Comparison of ENCODE assay signal across 21 cellular contexts in genomic region chr4:26024079-26024478, GRCh38.
DNase-seq lines count a peak whose midpoint lies in the region; ATAC-seq, FAIRE-seq and TF ChIP-seq lines count a peak whose summit lies in the region.
"Had no signal": no experiment of that assay in that cellular context is flagged by ENCODE, and none has a peak within 500 bp of the region (broad histone marks: within the 10 kb centered on the region; RNA-seq: fewer than 3 reads in every experiment).

No MANE protein-coding gene starts in this region.

- peaks cover 3% of the 10 kb centered on the region for H3K36me3 Mint-ChIP-seq in activated CD8-positive, alpha-beta memory T cell treated with anti-CD3 and anti-CD28 coated beads, Interleukin-2, amount 10 ng/mL, durations not matched to agents 7 days and 5 days
- H3K36me3 Mint-ChIP-seq: IgD-negative memory B cell had no signal

- in situ Hi-C loops in HepG2 (cut with HindIII; ENCODE audit: extremely low pct_ligation_motif_present, low pct_unique_long_range_greater_than_20kb) = no loop called here
- in situ Hi-C loops in GM13976 (cut with MboI; ENCODE audit: low sequenced_read_pairs, unreplicated experiment) = no loop called here

- no peak overlapping the region for H2BK12ac ChIP-seq in H1 (ENCODE audit: low read depth, low read length)

- H4K8ac ChIP-seq in H1 (ENCODE audit: extremely low read depth, insufficient read depth, low read length) = no peak overlapping the region

- WGBS in H1 (ENCODE audit: extremely low coverage in 1 of 2, insufficient coverage in 1 of 2, insufficient read length in 1 of 2, insufficient replicate concordance in 2 of 2, low coverage in 1 of 2, low lambda C conversion rate in 2 of 2, missing lambda C conversion rate in 1 of 2), 2 experiments = 79% methylated on average over 5 of the region's 5 CpGs; no CpG with 5 or more reads in 1 of the 2 experiments
- 16% methylated on average over 5 of the region's 5 CpGs for WGBS in HepG2 (ENCODE audit: low lambda C conversion rate)

- H3K27me3 ChIP-seq in H1 (replicated peaks in 1 of 4; ENCODE audit: control insufficient read depth in 3 of 4, extremely low read depth in 1 of 4, insufficient read depth in 3 of 4, low read length in 3 of 4) = no peaks in the 10 kb centered on the region
- H3K27me3 ChIP-seq in HepG2 (ENCODE audit: control insufficient read depth in 1 of 2, insufficient read depth in 2 of 2, low read length in 2 of 2) = peaks cover 0 to 42% of the 10 kb centered on the region in 2 experiments; a peak in 4 of 5 replicates
- H3K27me3 ChIP-seq in osteoblast (ENCODE audit: insufficient read depth, low read length) = no peaks in the 10 kb centered on the region

- peaks cover 11% of the 10 kb centered on the region for H3K27me3 Mint-ChIP-seq in activated CD8-positive, alpha-beta memory T cell treated with anti-CD3 and anti-CD28 coated beads, Interleukin-2, amount 10 ng/mL, durations not matched to agents 7 days and 5 days

- H3K4me3 Mint-ChIP-seq in activated CD8-positive, alpha-beta memory T cell treated with anti-CD3 and anti-CD28 coated beads, Interleukin-2, amount 10 ng/mL, durations not matched to agents 7 days and 5 days = no peak overlapping the region
- H3K4me3 Mint-ChIP-seq: CD4-positive, alpha-beta T cell; H9; IgD-negative memory B cell had no signal

- H3K79me1 ChIP-seq in H1 (ENCODE audit: low read depth, low read length) = no peaks in the 10 kb centered on the region

- H3K14ac ChIP-seq in H1 (ENCODE audit: insufficient read length) = no peak overlapping the region

- peak overlapping the region; percentile 16; the same call in 1 of the 2 replicates for H2BK20ac ChIP-seq in H1 (ENCODE audit: low read length)

- no peak overlapping the region for H2BK120ac ChIP-seq in H1 (replicated peaks; ENCODE audit: low read depth, low read length)

- no peak overlapping the region for H4K5ac ChIP-seq in H1 (ENCODE audit: insufficient read length, low read depth, low read length)

- H2AK5ac ChIP-seq in H1 (ENCODE audit: low read depth, low read length) = no peak overlapping the region

- H3K36me3 ChIP-seq in H1 (ENCODE audit: control insufficient read depth in 2 of 4, insufficient read depth in 4 of 4, low read length in 3 of 4) = no peaks in the 10 kb centered on the region
- no peaks in the 10 kb centered on the region for H3K36me3 ChIP-seq in HepG2 (replicated peaks in 1 of 2; ENCODE audit: control insufficient read depth in 1 of 2, insufficient read depth in 2 of 2, low read length in 2 of 2)
- no peaks in the 10 kb centered on the region for H3K36me3 ChIP-seq in osteoblast (ENCODE audit: insufficient read depth, low read length)

- no peak overlapping the region for H2BK5ac ChIP-seq in H1 (ENCODE audit: low read depth, low read length)

- TF ChIP-seq EP300 in H1 (IDR thresholded peaks at IDR 0.05; ENCODE audit: borderline replicate concordance in 1 of 2, low read depth in 2 of 2, low read length in 2 of 2) (no peak), HepG2 (IDR thresholded peaks at IDR 0.05; ENCODE audit: low read depth in 2 of 2, low read length in 2 of 2) (no peak), HepG2 (CRISPR knock-in tag; IDR thresholded peaks at IDR 0.05; ENCODE audit: borderline replicate concordance) (no peak)

- H3K4me1 Mint-ChIP-seq in activated CD8-positive, alpha-beta memory T cell treated with anti-CD3 and anti-CD28 coated beads, Interleukin-2, amount 10 ng/mL, durations not matched to agents 7 days and 5 days = peaks cover 7% of the 10 kb centered on the region

- ATAC-seq in activated CD8-positive, alpha-beta memory T cell treated with anti-CD3 and anti-CD28 coated beads, Interleukin-2, amount 10 ng/mL, durations not matched to agents 7 days and 5 days = no peak
- ATAC-seq in HepG2 (no peak), HG02840 (IDR thresholded peaks at IDR 0.05; ENCODE audit: low FRiP score, unreplicated experiment) (no peak)
- ATAC-seq: A549 had no signal

- H3K23ac ChIP-seq in H1 (ENCODE audit: insufficient read length) = no peak overlapping the region

- no peak overlapping the region for H3K9ac ChIP-seq in H1 (replicated peaks in 1 of 4; ENCODE audit: extremely low read depth in 1 of 4, low read depth in 3 of 4, low read length in 3 of 4)
- no peak overlapping the region for H3K9ac ChIP-seq in HepG2 (ENCODE audit: insufficient read depth, low read depth, low read length)

- H3K18ac ChIP-seq in H1 (ENCODE audit: extremely low read depth, low read length) = no peak overlapping the region

- CTCF ChIA-PET in activated CD8-positive, alpha-beta memory T cell treated with anti-CD3 and anti-CD28 coated beads, Interleukin-2, amount 10 ng/mL, durations not matched to agents 7 days and 5 days (lab: Charles Lee) = no interaction called here
- CTCF ChIA-PET in H1 (lab: Charles Lee; ENCODE audit: partially characterized antibody) (interaction anchor here (1.3 to 3.2 kb wide), 2 partner anchors 11 to 23 kb away, joined by 4 to 6 read pairs; no protein-coding TSS in a partner anchor), HepG2 (lab: Yijun Ruan, JAX; ENCODE audit: low intra/inter-chr PET ratio, low total read pairs) (no interaction called here)

- intact Hi-C loops in HepG2 (cut with micrococcal nuclease; ENCODE audit: unreplicated experiment) = loop anchor here (10.0 kb wide), 1 partner anchor 111 kb away; no protein-coding TSS in a partner anchor

- no peaks in the 10 kb centered on the region for H3K79me2 ChIP-seq in H1 (ENCODE audit: control insufficient read depth in 1 of 2, insufficient read depth in 2 of 2, low read length in 2 of 2)
- no peaks in the 10 kb centered on the region for H3K79me2 ChIP-seq in HepG2 (ENCODE audit: insufficient read depth, low read length)
- no peaks in the 10 kb centered on the region for H3K79me2 ChIP-seq in osteoblast (ENCODE audit: insufficient read depth, low read length)

- no peak overlapping the region for H3K56ac ChIP-seq in H1 (replicated peaks; ENCODE audit: insufficient read length, low read depth, low read length)

- H3K27ac ChIP-seq in H1 (ENCODE audit: low read depth, low read length) = no peak overlapping the region
- no peak overlapping the region for H3K27ac ChIP-seq in HepG2 (ENCODE audit: extremely low read length, insufficient read depth, low read length)
- peak overlapping the region; percentile 90 for H3K27ac ChIP-seq in osteoblast (ENCODE audit: low read depth, low read length)
- H3K27ac ChIP-seq: 22Rv1, A549, C4-2B had no signal

- TF ChIP-seq RAD21 in H1 (IDR thresholded peaks at IDR 0.05 in 1 of 2, conservative IDR thresholded peaks at IDR 0.05 in 1 of 2; ENCODE audit: low read depth in 2 of 2, low read length in 2 of 2) (no peak), HepG2 (CRISPR knock-in tag; IDR thresholded peaks at IDR 0.05) (no peak)

- H2BK15ac ChIP-seq in H1 (ENCODE audit: low read length) = no peak overlapping the region

- POLR2A ChIA-PET in H1 (lab: Charles Lee; ENCODE audit: partially characterized antibody) = no interaction called here
- POLR2A ChIA-PET in HepG2 (lab: Yijun Ruan, JAX) = no interaction called here

- DNase-seq in activated CD8-positive, alpha-beta memory T cell treated with anti-CD3 and anti-CD28 coated beads, Interleukin-2, amount 50 U/mL, for 48 hours = peak; percentile 17
- no peak for DNase-seq in activated CD8-positive, alpha-beta memory T cell treated with anti-CD3 and anti-CD28 coated beads, Interleukin-2, amount 10 ng/mL, durations not matched to agents 7 days and 5 days
- no peak for DNase-seq in H1 (ENCODE audit: low read depth in 1 of 2, low spot score in 2 of 2)
- DNase-seq in HepG2 (ENCODE audit: low spot score) = no peak
- DNase-seq in osteoblast (ENCODE audit: insufficient read length, low spot score, missing footprints) = no peak
- no peak for DNase-seq in GM13976 (ENCODE audit: low spot score)
- DNase-seq in mesenteric fat pad (ENCODE audit: low spot score) = no peak
- DNase-seq: AML-193; Caco-2; CD4-positive, alpha-beta T cell; DMS79; GDM1; GOT3; H9 had no signal

- H3K27ac Mint-ChIP-seq in activated CD8-positive, alpha-beta memory T cell treated with anti-CD3 and anti-CD28 coated beads, Interleukin-2, amount 10 ng/mL, durations not matched to agents 7 days and 5 days = no peak overlapping the region
- H3K27ac Mint-ChIP-seq: CD4-positive, alpha-beta T cell; H9; IgD-negative memory B cell had no signal

- no TSS peak for BruUV-seq in HepG2 (replicated peaks; lab: Mats Ljungman, UMichigan)

- no peaks in the 10 kb centered on the region for H3K9me3 Mint-ChIP-seq in activated CD8-positive, alpha-beta memory T cell treated with anti-CD3 and anti-CD28 coated beads, Interleukin-2, amount 10 ng/mL, durations not matched to agents 7 days and 5 days (ENCODE audit: low read depth)
- H3K9me3 Mint-ChIP-seq: CD4-positive, alpha-beta T cell had no signal

- peaks cover 0 to 8% (median 4%) of the 10 kb centered on the region in 4 experiments; a peak in 5 of 7 replicates for H3K4me1 ChIP-seq in H1 (replicated peaks in 1 of 4; ENCODE audit: control insufficient read depth in 3 of 4, insufficient read depth in 4 of 4, low read length in 3 of 4)
- peaks cover 50% of the 10 kb centered on the region for H3K4me1 ChIP-seq in HepG2 (ENCODE audit: insufficient read depth, low read length)
- H3K4me1 ChIP-seq in osteoblast (ENCODE audit: insufficient read depth, low read length) = peaks cover 40% of the 10 kb centered on the region

- no peak for FAIRE-seq in H1 (lab: Jason Lieb, UNC)
- no peak for FAIRE-seq in HepG2 (lab: Jason Lieb, UNC)
- FAIRE-seq: A549, D721Med, GM12892 had no signal

- H2AFZ ChIP-seq in H1 (ENCODE audit: low read length) (no peak overlapping the region), HepG2 (ENCODE audit: low read length) (no peak overlapping the region), osteoblast (ENCODE audit: low read length) (no peak overlapping the region)

- H4K91ac ChIP-seq in H1 (replicated peaks; ENCODE audit: insufficient read length, low read length) = no peak overlapping the region

- H3K9me3 ChIP-seq in H1 (ENCODE audit: insufficient read depth in 2 of 2, low read depth in 1 of 2, low read length in 1 of 2) (no peaks in the 10 kb centered on the region), HepG2 (ENCODE audit: low read length) (no peaks in the 10 kb centered on the region), osteoblast (ENCODE audit: low read depth, low read length) (no peaks in the 10 kb centered on the region)
- H3K9me3 ChIP-seq: A549, Caco-2 had no signal

- TF ChIP-seq CTCF in H1 (IDR thresholded peaks at IDR 0.05; ENCODE audit: control extremely low read depth in 1 of 3, insufficient read depth in 1 of 3, low read depth in 1 of 3, low read length in 3 of 3) = no peak
- TF ChIP-seq CTCF in HepG2 (CRISPR knock-in tag; IDR thresholded peaks at IDR 0.05) = no peak
- TF ChIP-seq CTCF in osteoblast (IDR thresholded peaks at IDR 0.05; ENCODE audit: extremely low read depth, low read depth, low read length) = no peak
- no peak for TF ChIP-seq CTCF in GM13976 (IDR thresholded peaks at IDR 0.05; ENCODE audit: borderline replicate concordance, control extremely low read depth, extremely low read depth, insufficient read depth, missing control alignments)

- H3K4me2 ChIP-seq in H1 (ENCODE audit: insufficient read depth in 1 of 2, low read depth in 2 of 2, low read length in 2 of 2) = no peak overlapping the region
- 0 out of 2 replicates have a peak overlapping the region, but pooled peaks have one; percentile 44 for H3K4me2 ChIP-seq in HepG2 (ENCODE audit: low read depth, low read length)
- H3K4me2 ChIP-seq in osteoblast (ENCODE audit: insufficient read depth, low read length) = peak overlapping the region; percentile 3
- H3K4me2 ChIP-seq: A549 had no signal

- H3K4ac ChIP-seq in H1 (replicated peaks; ENCODE audit: insufficient read length, low read depth, low read length) = no peak overlapping the region

- H3K23me2 ChIP-seq in H1 (ENCODE audit: low read depth, low read length) = peaks cover 6% of the 10 kb centered on the region; the same call in 1 of the 2 replicates

- no peaks in the 10 kb centered on the region for H4K20me1 ChIP-seq in H1 (replicated peaks in 1 of 2; ENCODE audit: control insufficient read depth in 1 of 2, insufficient read depth in 2 of 2, low read length in 2 of 2)
- no peaks in the 10 kb centered on the region for H4K20me1 ChIP-seq in HepG2 (ENCODE audit: insufficient read depth, low read length)
- H4K20me1 ChIP-seq in osteoblast (ENCODE audit: insufficient read depth, low read length) = no peaks in the 10 kb centered on the region

- H3K4me3 ChIP-seq in H1 (ENCODE audit: extremely low read depth in 1 of 4, insufficient read depth in 2 of 4, low read depth in 3 of 4, low read length in 4 of 4) = no peak overlapping the region
- no peak overlapping the region for H3K4me3 ChIP-seq in HepG2 (replicated peaks in 1 of 3; ENCODE audit: insufficient read depth in 1 of 3, low read depth in 2 of 3, low read length in 3 of 3)
- H3K4me3 ChIP-seq in osteoblast (ENCODE audit: insufficient read depth, low read length) = no peak overlapping the region
- H3K4me3 ChIP-seq: A549 had no signal

- TF ChIP-seq POLR2A in H1 (IDR thresholded peaks at IDR 0.05; ENCODE audit: control extremely low read depth in 1 of 2, low read depth in 2 of 2, low read length in 2 of 2) = no peak
- no peak for TF ChIP-seq POLR2A in HepG2 (IDR thresholded peaks at IDR 0.05; ENCODE audit: insufficient read depth in 1 of 2, low read depth in 2 of 2, low read length in 2 of 2)

Comparison
In these comparisons a context has a peak if more than half of its experiments do, and no peak if none do; other contexts are left out.
1. H3K4me2 ChIP-seq: peak in HepG2 (single experiment) and osteoblast (single experiment); none in H1 (0 of 2).